14 cellular contexts compared by ENCODE assay signal in genomic region chr11:134476435-134477021, GRCh38.
A peak's percentile ranks its signal among the peaks of the same experiment; 100 is the strongest.
DNase-seq lines count a peak whose midpoint lies in the region; ATAC-seq and TF ChIP-seq lines count a peak whose summit lies in the region.
"Had no signal": no experiment of that assay in that cellular context is flagged by ENCODE, and none has a peak within 500 bp of the region (broad histone marks: within the 10 kb centered on the region; RNA-seq: fewer than 3 reads in every experiment).

No MANE protein-coding gene starts in this region.

- DNase-seq in A172 (ENCODE audit: low spot score): peak; percentile 14
- DNase-seq in ELF-1 (ENCODE audit: low read depth, low spot score): peak; percentile 79
- peak; percentile 30 for DNase-seq in SK-MEL-5 (ENCODE audit: low read depth, low spot score)
- DNase-seq in left lobe of liver (ENCODE audit: low spot score): peak; percentile 3
- no peak for DNase-seq in ovary
- no peak for DNase-seq in naive thymus-derived CD8-positive, alpha-beta T cell
- no peak for DNase-seq in NCI-H2081 (lab: John Stamatoyannopoulos, UW)
- DNase-seq: activated T-cell treated with anti-CD3 and anti-CD28 coated beads, Interleukin-2, amount 50 U/mL, for 4 hours; NCI-H1436; NCI-H748 treated with DMSO at 0.1 percent for 48 hours; SHP77; stimulated activated naive CD4-positive, alpha-beta T cell treated with Interleukin-2 at 50 U/mL for 16 hours had no signal

- no peak overlapping the region for H3K27ac Mint-ChIP-seq in naive thymus-derived CD8-positive, alpha-beta T cell

- H3K4me1 ChIP-seq in ovary (ENCODE audit: insufficient read depth): no peaks in the 10 kb centered on the region

- TF ChIP-seq EP300 in ovary (IDR thresholded peaks at IDR 0.05): no peak

- ATAC-seq in left lobe of liver: no peak
- ATAC-seq in naive thymus-derived CD8-positive, alpha-beta T cell: no peak
- ATAC-seq in GM19023 (IDR thresholded peaks at IDR 0.05; ENCODE audit: unreplicated experiment): no peak
- ATAC-seq: activated T-cell treated with anti-CD3 and anti-CD28 coated beads, Interleukin-2, amount 50 U/mL, for 4 hours had no signal

- no peaks in the 10 kb centered on the region for H3K27me3 ChIP-seq in ovary

- H3K27me3 Mint-ChIP-seq in naive thymus-derived CD8-positive, alpha-beta T cell: peaks cover 21 to 73% (median 56%) of the 10 kb centered on the region in 5 donors

- H3K4me1 Mint-ChIP-seq in naive thymus-derived CD8-positive, alpha-beta T cell: no peaks in the 10 kb centered on the region

- intact Hi-C loops in ovary (cut with DNase I): no loop called here

- TF ChIP-seq CTCF in ovary (IDR thresholded peaks at IDR 0.05): no peak

- H3K9me3 ChIP-seq in ovary: no peaks in the 10 kb centered on the region
- H3K9me3 ChIP-seq: BLaER1 treated with 17β-estradiol and CSF1 and Interleukin-3, amounts not matched to agents 10 nM and 100 nM had no signal

- H3K36me3 Mint-ChIP-seq in naive thymus-derived CD8-positive, alpha-beta T cell: no peaks in the 10 kb centered on the region

- WGBS in ovary, 3 donors: 2 to 4% (median 3%) methylated on average over 11 of the region's 11 CpGs

- no peak for TF ChIP-seq POLR2A in ovary (IDR thresholded peaks at IDR 0.05)

- H3K9me3 Mint-ChIP-seq in naive thymus-derived CD8-positive, alpha-beta T cell: no peaks in the 10 kb centered on the region
- H3K9me3 Mint-ChIP-seq: activated T-cell treated with anti-CD3 and anti-CD28 coated beads, Interleukin-2, amount 50 U/mL, for 4 hours had no signal

- no peaks in the 10 kb centered on the region for H3K36me3 ChIP-seq in ovary
- H3K36me3 ChIP-seq: BLaER1 treated with 17β-estradiol and CSF1 and Interleukin-3, amounts not matched to agents 10 nM and 100 nM had no signal

- no peak overlapping the region for H3K4me3 ChIP-seq in ovary
- H3K4me3 ChIP-seq: BLaER1 treated with 17β-estradiol and CSF1 and Interleukin-3, amounts not matched to agents 10 nM and 100 nM had no signal

- POLR2A ChIA-PET in naive thymus-derived CD8-positive, alpha-beta T cell (lab: Charles Lee): no interaction called here

- in situ Hi-C loops in SK-MEL-5 (cut with HindIII; ENCODE audit: low pct_unique_long_range_greater_than_20kb, low sequenced_read_pairs): no loop called here

- H3K27ac ChIP-seq in ovary: no peak overlapping the region
- H3K27ac ChIP-seq: BLaER1 treated with 17β-estradiol and CSF1 and Interleukin-3, amounts not matched to agents 10 nM and 100 nM had no signal

- no peak overlapping the region for H3K4me3 Mint-ChIP-seq in naive thymus-derived CD8-positive, alpha-beta T cell
- H3K4me3 Mint-ChIP-seq: activated T-cell treated with anti-CD3 and anti-CD28 coated beads, Interleukin-2, amount 50 U/mL, for 4 hours had no signal

Comparison
In these comparisons a context has a peak if more than half of its experiments do, and no peak if none do; other contexts are left out.
1. DNase-seq: peak in A172 (single experiment), ELF-1 (single experiment), SK-MEL-5 (single experiment) and left lobe of liver (single experiment); none in ovary (0 of 5), naive thymus-derived CD8-positive, alpha-beta T cell (0 of 10) and NCI-H2081 (0 of 2).